ENCODE assay signal across 25 cellular contexts in genomic region chr12:131611416-131612091, GRCh38.
DNase-seq lines count a peak whose midpoint lies in the region; ATAC-seq, FAIRE-seq and TF ChIP-seq lines count a peak whose summit lies in the region.
"Had no signal": no experiment of that assay in that cellular context is flagged by ENCODE, and none has a peak within 500 bp of the region (broad histone marks: within the 10 kb centered on the region; RNA-seq: fewer than 3 reads in every experiment).

No MANE protein-coding gene starts in this region.

- intact Hi-C loops in HepG2 (cut with micrococcal nuclease; ENCODE audit: unreplicated experiment) (no loop called here), right lobe of liver (cut with DNase I) (no loop called here), spleen (cut with DNase I; ENCODE audit: low total_unique reads) (no loop called here), cardiac septum (cut with DNase I) (no loop called here)

- POLR2A ChIA-PET in HepG2 (lab: Yijun Ruan, JAX), result no interaction called here
- POLR2A ChIA-PET in H1 (lab: Charles Lee; ENCODE audit: partially characterized antibody), result no interaction called here

- H3K4me3 ChIP-seq in HepG2 (replicated peaks in 1 of 3; ENCODE audit: insufficient read depth in 1 of 3, low read depth in 2 of 3, low read length in 3 of 3) (no peak overlapping the region), right lobe of liver (no peak overlapping the region), H1 (ENCODE audit: extremely low read depth in 1 of 4, insufficient read depth in 2 of 4, low read depth in 3 of 4, low read length in 4 of 4) (no peak overlapping the region), neuronal stem cell (ENCODE audit: low read length in 2 of 2) (no peak overlapping the region), spleen (no peak overlapping the region)
- H3K4me3 ChIP-seq: A549; BLaER1 treated with 17β-estradiol and CSF1 and Interleukin-3, amounts not matched to agents 10 nM and 100 nM; GM12878 had no signal

- no peak overlapping the region for H4K5ac ChIP-seq in H1 (ENCODE audit: insufficient read length, low read depth, low read length)

- H2BK5ac ChIP-seq in H1 (ENCODE audit: low read depth, low read length), result no peak overlapping the region; the same call in 1 of the 2 replicates
- no peak overlapping the region for H2BK5ac ChIP-seq in neuronal stem cell (ENCODE audit: low read length)

- TF ChIP-seq CTCF in HepG2 (CRISPR knock-in tag; IDR thresholded peaks at IDR 0.05) (no peak), right lobe of liver (IDR thresholded peaks at IDR 0.05) (no peak), H1 (IDR thresholded peaks at IDR 0.05; ENCODE audit: control extremely low read depth in 1 of 3, insufficient read depth in 1 of 3, low read depth in 1 of 3, low read length in 3 of 3) (no peak), spleen (IDR thresholded peaks at IDR 0.05 in 8 of 11, conservative IDR thresholded peaks at IDR 0.05 in 3 of 11) (no peak)

- H4K91ac ChIP-seq in H1 (replicated peaks; ENCODE audit: insufficient read length, low read length), result no peak overlapping the region
- H4K91ac ChIP-seq in neuronal stem cell (ENCODE audit: low read depth, low read length, poor library complexity), result no peak overlapping the region

- no peak overlapping the region for H3K9ac ChIP-seq in HepG2 (ENCODE audit: insufficient read depth, low read depth, low read length)
- H3K9ac ChIP-seq in H1 (replicated peaks in 1 of 4; ENCODE audit: extremely low read depth in 1 of 4, low read depth in 3 of 4, low read length in 3 of 4), result no peak overlapping the region
- H3K9ac ChIP-seq in neuronal stem cell (ENCODE audit: low read depth, low read length, poor library complexity), result peak overlapping the region; percentile 13
- H3K9ac ChIP-seq: BLaER1 treated with 17β-estradiol and CSF1 and Interleukin-3, amounts not matched to agents 10 nM and 100 nM had no signal

- 25% methylated on average over 10 of the region's 22 CpGs for WGBS in HepG2 (ENCODE audit: low lambda C conversion rate)
- WGBS in right lobe of liver (ENCODE audit: insufficient coverage, low coverage, low lambda C conversion rate, missing lambda C conversion rate), result 89% methylated on average over 3 of the region's 22 CpGs
- 82% methylated on average over 20 of the region's 22 CpGs; no CpG with 5 or more reads in 1 of the 2 experiments for WGBS in H1 (ENCODE audit: extremely low coverage in 1 of 2, insufficient coverage in 1 of 2, insufficient read length in 1 of 2, insufficient replicate concordance in 2 of 2, low coverage in 1 of 2, low lambda C conversion rate in 2 of 2, missing lambda C conversion rate in 1 of 2), 2 experiments
- no CpG with 5 or more reads among the region's 22 CpGs for WGBS in neuronal stem cell (ENCODE audit: extremely low coverage in 2 of 2, insufficient read length in 2 of 2, insufficient replicate concordance in 1 of 2), 2 donors
- WGBS in spleen, 5 donors, result 88 to 93% (median 89%) methylated on average over 15 to 22 of the region's 22 CpGs

- H2BK120ac ChIP-seq in H1 (replicated peaks; ENCODE audit: low read depth, low read length) (no peak overlapping the region), neuronal stem cell (ENCODE audit: low read depth, low read length) (no peak overlapping the region)

- H3K56ac ChIP-seq in H1 (replicated peaks; ENCODE audit: insufficient read length, low read depth, low read length), result no peak overlapping the region

- no peak overlapping the region for H3K4me2 ChIP-seq in HepG2 (ENCODE audit: low read depth, low read length)
- H3K4me2 ChIP-seq in H1 (ENCODE audit: insufficient read depth in 1 of 2, low read depth in 2 of 2, low read length in 2 of 2), result no peak overlapping the region
- no peak overlapping the region for H3K4me2 ChIP-seq in neuronal stem cell (ENCODE audit: insufficient read depth, low read length, poor library complexity, severe bottlenecking)
- H3K4me2 ChIP-seq: A549; BLaER1 treated with 17β-estradiol and CSF1 and Interleukin-3, amounts not matched to agents 10 nM and 100 nM had no signal

- no peak for TF ChIP-seq POLR2A in HepG2 (IDR thresholded peaks at IDR 0.05; ENCODE audit: insufficient read depth in 1 of 2, low read depth in 2 of 2, low read length in 2 of 2)
- no peak for TF ChIP-seq POLR2A in right lobe of liver (IDR thresholded peaks at IDR 0.05)
- TF ChIP-seq POLR2A in H1 (IDR thresholded peaks at IDR 0.05; ENCODE audit: control extremely low read depth in 1 of 2, low read depth in 2 of 2, low read length in 2 of 2), result no peak
- TF ChIP-seq POLR2A in spleen (IDR thresholded peaks at IDR 0.05), result no peak

- H3K14ac ChIP-seq in H1 (ENCODE audit: insufficient read length), result no peak overlapping the region
- H3K14ac ChIP-seq in neuronal stem cell (ENCODE audit: low read length), result peak overlapping the region; percentile 74

- H3K18ac ChIP-seq in H1 (ENCODE audit: extremely low read depth, low read length) (no peak overlapping the region), neuronal stem cell (ENCODE audit: low read length) (no peak overlapping the region)

- CTCF ChIA-PET in HepG2 (lab: Yijun Ruan, JAX; ENCODE audit: low intra/inter-chr PET ratio, low total read pairs) (no interaction called here), H1 (lab: Charles Lee; ENCODE audit: partially characterized antibody) (interaction anchor here (1.0 kb wide), 1 partner anchor 507 kb away, joined by 3 read pairs; no protein-coding TSS in a partner anchor)

- H3K36me3 ChIP-seq in HepG2 (replicated peaks in 1 of 2; ENCODE audit: control insufficient read depth in 1 of 2, insufficient read depth in 2 of 2, low read length in 2 of 2), result no peaks in the 10 kb centered on the region
- H3K36me3 ChIP-seq in right lobe of liver, result no peaks in the 10 kb centered on the region
- H3K36me3 ChIP-seq in H1 (ENCODE audit: control insufficient read depth in 2 of 4, insufficient read depth in 4 of 4, low read length in 3 of 4), result no peaks in the 10 kb centered on the region
- no peaks in the 10 kb centered on the region for H3K36me3 ChIP-seq in neuronal stem cell (replicated peaks in 1 of 2; ENCODE audit: control insufficient read depth in 2 of 2, insufficient read depth in 2 of 2, low read length in 2 of 2)
- no peaks in the 10 kb centered on the region for H3K36me3 ChIP-seq in spleen
- H3K36me3 ChIP-seq: BE2C; BLaER1 treated with 17β-estradiol and CSF1 and Interleukin-3, amounts not matched to agents 10 nM and 100 nM had no signal

- H2AK5ac ChIP-seq in H1 (ENCODE audit: low read depth, low read length) (no peak overlapping the region), neuronal stem cell (ENCODE audit: low read depth, low read length) (peak overlapping the region; percentile 18)

- H4K20me1 ChIP-seq in HepG2 (ENCODE audit: insufficient read depth, low read length) (0 out of 2 replicates have a peak, but pooled peaks cover 2% of the 10 kb centered on the region), H1 (replicated peaks in 1 of 2; ENCODE audit: control insufficient read depth in 1 of 2, insufficient read depth in 2 of 2, low read length in 2 of 2) (no peaks in the 10 kb centered on the region)

- peak overlapping the region; percentile 80; the same call in 1 of the 2 replicates for H2BK12ac ChIP-seq in H1 (ENCODE audit: low read depth, low read length)
- no peak overlapping the region for H2BK12ac ChIP-seq in neuronal stem cell (ENCODE audit: low read length)

- H3K23me2 ChIP-seq in H1 (ENCODE audit: low read depth, low read length), result no peaks in the 10 kb centered on the region

- no peak overlapping the region for H2BK20ac ChIP-seq in H1 (ENCODE audit: low read length)

- H3K27ac ChIP-seq in HepG2 (ENCODE audit: extremely low read length, insufficient read depth, low read length) (no peak overlapping the region), right lobe of liver (no peak overlapping the region), H1 (ENCODE audit: low read depth, low read length) (no peak overlapping the region), neuronal stem cell (replicated peaks; ENCODE audit: low read length) (no peak overlapping the region), spleen (no peak overlapping the region)
- H3K27ac ChIP-seq: A549; BLaER1 treated with 17β-estradiol and CSF1 and Interleukin-3, amounts not matched to agents 10 nM and 100 nM had no signal

- no peaks in the 10 kb centered on the region for H3K4me1 ChIP-seq in HepG2 (ENCODE audit: insufficient read depth, low read length)
- no peaks in the 10 kb centered on the region for H3K4me1 ChIP-seq in right lobe of liver
- H3K4me1 ChIP-seq in H1 (replicated peaks in 1 of 4; ENCODE audit: control insufficient read depth in 3 of 4, insufficient read depth in 4 of 4, low read length in 3 of 4), result peaks cover 0 to 8% (median 0%) of the 10 kb centered on the region in 4 experiments; a peak in 5 of 7 replicates
- H3K4me1 ChIP-seq in neuronal stem cell (ENCODE audit: control insufficient read depth in 2 of 2, insufficient read depth in 1 of 2, low read depth in 1 of 2, low read length in 2 of 2), result peaks cover 4 to 11% of the 10 kb centered on the region in 2 donors
- peaks cover 0 to 29% (median 22%) of the 10 kb centered on the region in 6 donors for H3K4me1 ChIP-seq in spleen
- H3K4me1 ChIP-seq: A549, BE2C had no signal

- H3K79me2 ChIP-seq in HepG2 (ENCODE audit: insufficient read depth, low read length), result no peaks in the 10 kb centered on the region
- no peaks in the 10 kb centered on the region for H3K79me2 ChIP-seq in H1 (ENCODE audit: control insufficient read depth in 1 of 2, insufficient read depth in 2 of 2, low read length in 2 of 2)

- H3K4ac ChIP-seq in H1 (replicated peaks; ENCODE audit: insufficient read length, low read depth, low read length) (no peak overlapping the region), neuronal stem cell (ENCODE audit: low read length) (no peak overlapping the region)

- H3K79me1 ChIP-seq in H1 (ENCODE audit: low read depth, low read length) (no peaks in the 10 kb centered on the region), neuronal stem cell (ENCODE audit: low read depth, low read length) (no peaks in the 10 kb centered on the region)

- TF ChIP-seq EP300 in HepG2 (IDR thresholded peaks at IDR 0.05; ENCODE audit: low read depth in 2 of 2, low read length in 2 of 2) (no peak), HepG2 (CRISPR knock-in tag; IDR thresholded peaks at IDR 0.05; ENCODE audit: borderline replicate concordance) (no peak), H1 (IDR thresholded peaks at IDR 0.05; ENCODE audit: borderline replicate concordance in 1 of 2, low read depth in 2 of 2, low read length in 2 of 2) (no peak)

- H4K8ac ChIP-seq in H1 (ENCODE audit: extremely low read depth, insufficient read depth, low read length) (peak overlapping the region; percentile 35; the same call in 1 of the 2 replicates), neuronal stem cell (ENCODE audit: low read depth, low read length) (no peak overlapping the region)

- no peak for DNase-seq in HepG2 (ENCODE audit: low spot score)
- DNase-seq in right lobe of liver, result no peak
- DNase-seq in H1 (ENCODE audit: low read depth in 1 of 2, low spot score in 2 of 2), result no peak
- DNase-seq in neuronal stem cell (ENCODE audit: low spot score), result no peak
- peak; percentile 64 for DNase-seq in spleen
- DNase-seq in NCI-H1092 (lab: John Stamatoyannopoulos, UW), result no peak
- no peak for DNase-seq in cardiac septum (ENCODE audit: low spot score)
- DNase-seq: 8988T; ACHN; AML-193; BE2C; CD4-positive, alpha-beta T cell; CD8-positive, alpha-beta memory T cell; DMS 273 treated with DMSO at 0.1 percent for 48 hours; DMS79; EL; GDM1; GOT3; H7; HCEC 1CT had no signal

- no peak overlapping the region for H2AFZ ChIP-seq in HepG2 (ENCODE audit: low read length)
- no peak overlapping the region for H2AFZ ChIP-seq in H1 (ENCODE audit: low read length)
- no peak overlapping the region for H2AFZ ChIP-seq in neuronal stem cell (ENCODE audit: low read length)

- H3K23ac ChIP-seq in H1 (ENCODE audit: insufficient read length), result no peak overlapping the region
- H3K23ac ChIP-seq in neuronal stem cell (ENCODE audit: low read depth, low read length, poor library complexity), result no peak overlapping the region

- BruUV-seq in HepG2 (replicated peaks; lab: Mats Ljungman, UMichigan), result no TSS peak

- in situ Hi-C loops in HepG2 (cut with HindIII; ENCODE audit: extremely low pct_ligation_motif_present, low pct_unique_long_range_greater_than_20kb), result loop anchor here (10.0 to 25.0 kb wide), 2 partner anchors 223 to 401 kb away; no protein-coding TSS in a partner anchor

- H3K9me3 ChIP-seq in HepG2 (ENCODE audit: low read length) (no peaks in the 10 kb centered on the region), right lobe of liver (no peaks in the 10 kb centered on the region), H1 (ENCODE audit: insufficient read depth in 2 of 2, low read depth in 1 of 2, low read length in 1 of 2) (no peaks in the 10 kb centered on the region), neuronal stem cell (replicated peaks in 1 of 2; ENCODE audit: control insufficient read depth in 2 of 2, insufficient read depth in 1 of 2, low read depth in 1 of 2, low read length in 2 of 2) (no peaks in the 10 kb centered on the region), spleen (no peaks in the 10 kb centered on the region)
- H3K9me3 ChIP-seq: A549, BE2C had no signal

- no peak for TF ChIP-seq RAD21 in HepG2 (CRISPR knock-in tag; IDR thresholded peaks at IDR 0.05)
- TF ChIP-seq RAD21 in H1 (IDR thresholded peaks at IDR 0.05 in 1 of 2, conservative IDR thresholded peaks at IDR 0.05 in 1 of 2; ENCODE audit: low read depth in 2 of 2, low read length in 2 of 2), result no peak

- no peak for ATAC-seq in HepG2
- no peak for ATAC-seq in right lobe of liver
- no peak for ATAC-seq in HG02884 (IDR thresholded peaks at IDR 0.05; ENCODE audit: unreplicated experiment)
- ATAC-seq: A549, GM12878 had no signal

- H2BK15ac ChIP-seq in H1 (ENCODE audit: low read length), result no peak overlapping the region
- no peak overlapping the region for H2BK15ac ChIP-seq in neuronal stem cell (ENCODE audit: low read length)

- H3K27me3 ChIP-seq in HepG2 (ENCODE audit: control insufficient read depth in 1 of 2, insufficient read depth in 2 of 2, low read length in 2 of 2) (peaks cover 19 to 87% of the 10 kb centered on the region in 2 experiments), right lobe of liver (no peaks in the 10 kb centered on the region), H1 (replicated peaks in 1 of 4; ENCODE audit: control insufficient read depth in 3 of 4, extremely low read depth in 1 of 4, insufficient read depth in 3 of 4, low read length in 3 of 4) (no peaks in the 10 kb centered on the region; a peak in 1 of 7 replicates), neuronal stem cell (ENCODE audit: control insufficient read depth in 3 of 3, insufficient read depth in 3 of 3, low read depth in 1 of 3, low read length in 3 of 3) (no peaks in the 10 kb centered on the region), spleen (replicated peaks in 1 of 7) (peaks cover 0 to 31% (median 0%) of the 10 kb centered on the region in 7 donors)
- H3K27me3 ChIP-seq: BE2C had no signal

- FAIRE-seq in HepG2 (lab: Jason Lieb, UNC), result no peak
- FAIRE-seq in H1 (lab: Jason Lieb, UNC), result no peak
- FAIRE-seq: A549, D721Med, GM12878 had no signal
